Comparison of ENCODE assay signal across 8 cellular contexts in the genomic region with DNA sequence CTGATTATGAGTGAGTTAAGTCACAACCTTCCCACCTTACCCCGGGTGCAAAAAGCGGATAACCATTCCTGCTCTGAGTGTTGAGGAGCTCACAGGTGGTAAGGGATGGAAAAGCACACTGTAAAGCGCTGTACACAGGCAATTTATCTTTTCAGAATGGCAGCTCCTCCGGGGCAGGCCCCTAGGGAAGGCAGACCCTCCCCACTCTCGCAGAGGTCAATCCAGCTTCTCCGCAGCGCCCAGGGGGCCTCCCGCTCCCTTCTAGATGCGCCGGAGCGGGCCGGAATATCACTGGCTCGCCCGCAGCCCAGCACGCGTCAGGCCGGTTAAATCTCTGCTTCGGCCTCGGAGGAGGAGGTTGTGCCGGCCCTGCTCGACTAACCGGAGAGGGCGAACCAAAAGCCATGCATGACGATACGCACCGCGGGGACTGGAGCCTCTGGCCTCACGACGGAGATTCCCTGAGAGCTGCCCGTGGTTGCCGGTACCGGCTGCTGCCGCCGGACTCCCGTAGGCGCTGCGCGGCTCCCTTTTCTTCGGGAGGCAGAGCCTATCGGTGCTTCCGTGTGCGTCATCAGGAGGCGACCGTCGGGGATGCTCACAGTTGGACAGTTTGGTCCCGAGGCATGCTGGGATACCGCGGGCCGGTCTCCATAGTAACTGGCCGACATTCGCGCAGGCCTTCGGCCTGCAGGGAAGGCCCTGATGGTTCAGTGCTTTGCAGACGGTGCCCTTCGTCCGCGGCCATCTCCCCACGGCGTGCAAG. TPM values are rescaled to one million over a fixed set of nuclear protein-coding genes. Genes with fewer than 3 reads are reported as not detected.
A peak's percentile ranks its signal among the peaks of the same experiment; 100 is the strongest.
DNase-seq lines count a peak whose midpoint lies in the region; TF ChIP-seq lines count a peak whose summit lies in the region.

TSS of gene BRMS1 (minus strand) at position 555 of the 766 bp plus-strand sequence. CDS start 2,870 bp downstream, outside the sequence.

- peaks cover 12% of the 10 kb centered on the region for H3K27me3 Mint-ChIP-seq in nephron progenitor cell (ENCODE audit: low read depth, poor library complexity)
- peaks cover 4% of the 10 kb centered on the region for H3K27me3 Mint-ChIP-seq in stimulated activated naive CD8-positive, alpha-beta T cell treated with anti-CD3 and anti-CD28 coated beads, Interleukin-15, Interleukin-2, amounts not matched to agents 100 ng/mL and 50 ng/mL, for 24 hours

- no peaks in the 10 kb centered on the region for H3K9me3 ChIP-seq in MM.1S (replicated peaks; ENCODE audit: insufficient read depth, low read length)

- H3K27ac Mint-ChIP-seq in nephron progenitor cell: peak within 1 kb of the TSS; percentile 97
- peak within 1 kb of the TSS; percentile 88 for H3K27ac Mint-ChIP-seq in stimulated activated naive CD8-positive, alpha-beta T cell treated with anti-CD3 and anti-CD28 coated beads, Interleukin-15, Interleukin-2, amounts not matched to agents 100 ng/mL and 50 ng/mL, for 24 hours

- TF ChIP-seq CTCF in MM.1S (IDR thresholded peaks at IDR 0.05; ENCODE audit: low read length) (peak; percentile 19; the same call in 1 of the 2 replicates), nephron progenitor cell (IDR thresholded peaks at IDR 0.05) (no peak)

- peaks cover 3% of the 10 kb centered on the region for H3K9me3 Mint-ChIP-seq in nephron progenitor cell
- no peaks in the 10 kb centered on the region for H3K9me3 Mint-ChIP-seq in stimulated activated naive CD8-positive, alpha-beta T cell treated with anti-CD3 and anti-CD28 coated beads, Interleukin-15, Interleukin-2, amounts not matched to agents 100 ng/mL and 50 ng/mL, for 24 hours

- H3K4me3 ChIP-seq in H7 (ENCODE audit: insufficient read depth, low read depth, low read length): peak within 1 kb of the TSS; percentile 98
- H3K4me3 ChIP-seq in MM.1S (ENCODE audit: low read length): peak within 1 kb of the TSS; percentile 97

- peaks cover 11% of the 10 kb centered on the region for H3K36me3 Mint-ChIP-seq in nephron progenitor cell (ENCODE audit: low read depth)
- peaks cover 26% of the 10 kb centered on the region for H3K36me3 Mint-ChIP-seq in stimulated activated naive CD8-positive, alpha-beta T cell treated with anti-CD3 and anti-CD28 coated beads, Interleukin-15, Interleukin-2, amounts not matched to agents 100 ng/mL and 50 ng/mL, for 24 hours (ENCODE audit: low read depth)

- peak within 1 kb of the TSS; percentile 98 for H3K4me2 ChIP-seq in MM.1S (ENCODE audit: low read depth, low read length)

- H3F3A ChIP-seq in MM.1S (ENCODE audit: insufficient read depth, low read length): peaks cover 9% of the 10 kb centered on the region; the same call in 1 of the 2 replicates

- H4K20me1 ChIP-seq in MM.1S (ENCODE audit: insufficient read depth, low read length): no peaks in the 10 kb centered on the region

- DNase-seq in ELF-1 (ENCODE audit: low read depth, low spot score): peak; percentile 97
- DNase-seq in H7: peak; percentile 97
- peak; percentile 97 for DNase-seq in MM.1S
- peak; percentile 95 for DNase-seq in SHP77 treated with DMSO at 0.1 percent for 48 hours (lab: John Stamatoyannopoulos, UW)
- DNase-seq in activated effector memory CD4-positive, alpha-beta T cell treated with anti-CD3 and anti-CD28 coated beads, Interleukin-2, amount 50 U/mL, for 16 hours: peak; percentile 99
- peak; percentile 91 for DNase-seq in fibroblast of the conjunctiva (ENCODE audit: low read depth)
- peak; percentile 96 for DNase-seq in nephron progenitor cell

- peak within 1 kb of the TSS; percentile 96 for H3K4me3 Mint-ChIP-seq in nephron progenitor cell
- H3K4me3 Mint-ChIP-seq in stimulated activated naive CD8-positive, alpha-beta T cell treated with anti-CD3 and anti-CD28 coated beads, Interleukin-15, Interleukin-2, amounts not matched to agents 100 ng/mL and 50 ng/mL, for 24 hours: peak within 1 kb of the TSS; percentile 86

- peaks cover 20% of the 10 kb centered on the region for H3K79me2 ChIP-seq in MM.1S (ENCODE audit: low read length)

- no peaks in the 10 kb centered on the region for H3K9me2 ChIP-seq in MM.1S (replicated peaks; ENCODE audit: insufficient read depth, low read length)

- peak within 1 kb of the TSS; percentile 35; the same call in 1 of the 2 replicates for H3K27ac ChIP-seq in MM.1S (ENCODE audit: low read length)

- H3K27me3 ChIP-seq in H7 (ENCODE audit: control insufficient read depth, insufficient read depth, low read length): peaks cover 6% of the 10 kb centered on the region
- no peaks in the 10 kb centered on the region for H3K27me3 ChIP-seq in MM.1S (replicated peaks; ENCODE audit: insufficient read depth, low read length)

- peak within 1 kb of the TSS; percentile 79 for H2AFZ ChIP-seq in MM.1S (ENCODE audit: low read length)

- peaks cover 12% of the 10 kb centered on the region for H3K4me1 ChIP-seq in MM.1S (ENCODE audit: low read length)

- H3K4me1 Mint-ChIP-seq in nephron progenitor cell: peaks cover 49% of the 10 kb centered on the region
- H3K4me1 Mint-ChIP-seq in stimulated activated naive CD8-positive, alpha-beta T cell treated with anti-CD3 and anti-CD28 coated beads, Interleukin-15, Interleukin-2, amounts not matched to agents 100 ng/mL and 50 ng/mL, for 24 hours (ENCODE audit: low read depth): peaks cover 48% of the 10 kb centered on the region

- peak within 1 kb of the TSS; percentile 81 for H3K9ac ChIP-seq in MM.1S (ENCODE audit: low read length)

- H3K36me3 ChIP-seq in H7 (replicated peaks; ENCODE audit: control insufficient read depth, insufficient read depth, low read length): peaks cover 12% of the 10 kb centered on the region
- H3K36me3 ChIP-seq in MM.1S (replicated peaks; ENCODE audit: insufficient read depth, low read length): no peaks in the 10 kb centered on the region

RNA-seq across cellular contexts. Expression of gene BRMS1, which starts in this region (rescaled TPM):
- 53.5 and 72.8 TPM in 2 replicates for total RNA-seq in H7 (2014; rRNA removed; shearing (Covaris generic))

Comparison
In these comparisons a context has a peak if more than half of its experiments do, and no peak if none do; other contexts are left out.
1. Peak in every context shown above with its lines: DNase-seq, H3K4me3 ChIP-seq and H3K27ac ChIP-seq.